ENCODE assay signal across 25 cellular contexts in genomic region chr18:67282796-67283195, GRCh38.
A peak's percentile ranks its signal among the peaks of the same experiment; 100 is the strongest.
DNase-seq lines count a peak whose midpoint lies in the region; ATAC-seq, FAIRE-seq and TF ChIP-seq lines count a peak whose summit lies in the region.
"Had no signal": no experiment of that assay in that cellular context is flagged by ENCODE, and none has a peak within 500 bp of the region (broad histone marks: within the 10 kb centered on the region; RNA-seq: fewer than 3 reads in every experiment).

No MANE protein-coding gene starts in this region.

- H3K27ac ChIP-seq in A673 (ENCODE audit: low read depth, low read length, poor library complexity, severe bottlenecking): no peak overlapping the region
- H3K27ac ChIP-seq: foreskin keratinocyte, psoas muscle, thyroid gland, VCaP had no signal

- peak; percentile 98 for FAIRE-seq in D721Med (lab: Jason Lieb, UNC)
- FAIRE-seq: islet of Langerhans had no signal

- POLR2A ChIA-PET in A673 (lab: Charles Lee; ENCODE audit: low non-redundant PET): interaction anchor here (0.6 kb wide), 1 partner anchor 188 kb away, joined by 3 read pairs; no protein-coding TSS in a partner anchor

- TF ChIP-seq CTCF in D721Med (IDR thresholded peaks at IDR 0.05; ENCODE audit: insufficient read depth, missing control alignments) (no peak), A673 (conservative IDR thresholded peaks at IDR 0.05; ENCODE audit: low read depth, low read length) (no peak)

- H3K27me3 ChIP-seq in A673 (replicated peaks; ENCODE audit: insufficient read depth, low read depth, low read length, poor library complexity): no peaks in the 10 kb centered on the region
- H3K27me3 ChIP-seq: foreskin keratinocyte, MG63, thyroid gland had no signal

- peaks cover 6% of the 10 kb centered on the region for H3K4me1 ChIP-seq in A673 (ENCODE audit: insufficient read depth, low read length, poor library complexity, severe bottlenecking)
- H3K4me1 ChIP-seq: foreskin keratinocyte, HAP-1, psoas muscle, thyroid gland had no signal

- H3K9me3 ChIP-seq in A673 (ENCODE audit: low read depth, low read length, poor library complexity, severe bottlenecking): no peaks in the 10 kb centered on the region
- H3K9me3 ChIP-seq: HAP-1, MG63, psoas muscle, thyroid gland had no signal

- CTCF ChIA-PET in A673 (lab: Charles Lee): no interaction called here

- intact Hi-C loops in sciatic nerve (cut with DNase I): no loop called here
- intact Hi-C loops in A673 (cut with micrococcal nuclease; ENCODE audit: unreplicated experiment): no loop called here

- no peaks in the 10 kb centered on the region for H3K36me3 ChIP-seq in A673 (ENCODE audit: insufficient read depth, low read length, poor library complexity, severe bottlenecking)
- H3K36me3 ChIP-seq: HAP-1, MG63, thyroid gland had no signal

- ATAC-seq in sciatic nerve (peak; percentile 10), GM19035 (IDR thresholded peaks at IDR 0.05; ENCODE audit: unreplicated experiment) (no peak)
- ATAC-seq: foreskin keratinocyte; psoas muscle; stimulated activated naive CD8-positive, alpha-beta T cell treated with anti-CD3 and anti-CD28 coated beads, Interleukin-15, Interleukin-2, amounts not matched to agents 100 U/mL and 50 U/mL, for 24 hours had no signal

- no peak overlapping the region for H3K4me3 ChIP-seq in A673 (ENCODE audit: low read depth, low read length, poor library complexity, severe bottlenecking)
- H3K4me3 ChIP-seq: HAP-1, MG63, psoas muscle, thyroid gland had no signal

- DNase-seq in D721Med (ENCODE audit: insufficient read length, low spot score) (no peak), M059J (ENCODE audit: low read depth) (peak; percentile 7), fibroblast of gingiva (ENCODE audit: low read depth) (peak; percentile 77), sciatic nerve (ENCODE audit: low spot score) (no peak), A673 (ENCODE audit: low spot score) (no peak), activated T-cell treated with anti-CD3 and anti-CD28 coated beads for 4 hours (no peak)
- no peak for DNase-seq in stimulated activated naive CD4-positive, alpha-beta T cell (lab: John Stamatoyannopoulos, UW)
- DNase-seq: activated CD4-positive, alpha-beta T cell treated with anti-CD3 and anti-CD28 coated beads, Interleukin-2, amount 50 U/mL, for 1 hour; activated CD8-positive, alpha-beta memory T cell treated with anti-CD3 and anti-CD28 coated beads, Interleukin-2, amount 50 U/mL, for 4 hours; activated naive CD8-positive, alpha-beta T cell treated with anti-CD3 and anti-CD28 coated beads, Interleukin-2, amount 10 ng/mL, durations not matched to agents 7 days and 5 days; cortex of kidney; DMS79; foreskin keratinocyte; hippocampal formation; MG63; NCI-H510A treated with DMSO at 0.1 percent for 48 hours; psoas muscle; stimulated activated CD4-positive, alpha-beta T cell treated with anti-CD3 and anti-CD28 coated beads, Interleukin-2, amount 100 ng/mL, for 48 hours; stimulated activated naive CD8-positive, alpha-beta T cell treated with anti-CD3 and anti-CD28 coated beads, Interleukin-15, Interleukin-2, amounts not matched to agents 100 U/mL and 50 U/mL, for 24 hours; T-helper 2 cell; thyroid gland had no signal

- BruUV-seq in A673 (replicated peaks; lab: Mats Ljungman, UMichigan): no TSS peak

Comparison
In these comparisons a context has a peak if more than half of its experiments do, and no peak if none do; other contexts are left out.
1. DNase-seq: peak in M059J (single experiment) and fibroblast of gingiva (single experiment); none in D721Med (single experiment), sciatic nerve (single experiment), stimulated activated naive CD4-positive, alpha-beta T cell (0 of 6), A673 (single experiment) and activated T-cell treated with anti-CD3 and anti-CD28 coated beads for 4 hours (single experiment).